In the genomic region with DNA sequence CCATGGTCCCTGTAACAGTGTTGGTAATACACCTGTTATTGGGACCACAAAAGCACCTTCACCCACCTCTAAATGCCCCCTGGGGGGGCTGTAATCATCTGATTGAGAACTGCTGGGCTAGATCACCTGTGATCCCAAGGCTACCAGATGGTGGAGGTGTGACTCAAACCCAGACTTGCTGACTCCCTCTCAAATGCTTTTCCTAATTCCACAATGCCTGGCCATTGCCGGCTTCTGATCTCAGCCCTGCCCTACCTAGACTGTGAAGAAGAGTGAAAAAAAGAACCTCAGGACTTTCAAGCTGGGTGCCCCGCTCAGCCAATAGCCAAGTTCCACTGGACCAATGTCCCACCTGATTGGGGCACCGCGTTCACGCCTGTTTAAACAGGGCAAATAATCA, we compare ENCODE assay signal across 16 cellular contexts. TPM values are rescaled to one million over a fixed set of nuclear protein-coding genes. Genes with fewer than 3 reads are reported as not detected.
DNase-seq lines count a peak whose midpoint lies in the region; TF ChIP-seq lines count a peak whose summit lies in the region.
"Had no signal": no experiment of that assay in that cellular context is flagged by ENCODE, and none has a peak within 500 bp of the region (broad histone marks: within the 10 kb centered on the region; RNA-seq: fewer than 3 reads in every experiment).

No MANE protein-coding gene starts in this region.

- H3K27me3 Mint-ChIP-seq in activated T-cell treated with anti-CD3 and anti-CD28 coated beads, Interleukin-2, amount 50 U/mL, for 24 hours = no peaks in the 10 kb centered on the region
- peaks cover 9% of the 10 kb centered on the region for H3K27me3 Mint-ChIP-seq in endothelial cell (ENCODE audit: unreplicated experiment)
- no peaks in the 10 kb centered on the region for H3K27me3 Mint-ChIP-seq in activated T-helper 2 cell treated with anti-CD3 and anti-CD28 coated beads, Interferon-gamma antibody, Interleukin-2, Interleukin-4, amounts not matched to agents 10 μg/mL and 5 μg/mL and 100 μg/mL, durations not matched to agents 14 hours and 24 hours and 36 hours (ENCODE audit: low read depth)
- H3K27me3 Mint-ChIP-seq: CD4-positive, alpha-beta memory T cell had no signal

- peak; percentile 0 for DNase-seq in activated T-cell treated with anti-CD3 and anti-CD28 coated beads, Interleukin-2, amount 50 U/mL, for 24 hours
- no peak for DNase-seq in activated T-cell treated with anti-CD3 and anti-CD28 coated beads, Interleukin-2, amount 50 U/mL, for 48 hours
- DNase-seq in NCI-H69 (lab: John Stamatoyannopoulos, UW) (peak; percentile 30), endothelial cell (ENCODE audit: low spot score) (no peak), posterior vena cava (ENCODE audit: low spot score) (peak; percentile 16), CD1c-positive myeloid dendritic cell (ENCODE audit: extremely low spot score) (no peak)
- DNase-seq in activated T-helper 2 cell treated with anti-CD3 and anti-CD28 coated beads, Interferon-gamma antibody, Interleukin-2, Interleukin-4, amounts not matched to agents 10 μg/mL and 5 μg/mL and 100 μg/mL, durations not matched to agents 14 hours and 24 hours and 36 hours (ENCODE audit: low spot score) = no peak
- DNase-seq: ACHN; CD4-positive, alpha-beta memory T cell; DMS79; HCEC 1CT; HFFc6 had no signal

- H3K4me1 Mint-ChIP-seq in activated T-cell treated with anti-CD3 and anti-CD28 coated beads, Interleukin-2, amount 50 U/mL, for 24 hours (ENCODE audit: low read depth) = no peaks in the 10 kb centered on the region
- peaks cover 3% of the 10 kb centered on the region for H3K4me1 Mint-ChIP-seq in endothelial cell (ENCODE audit: unreplicated experiment)
- no peaks in the 10 kb centered on the region for H3K4me1 Mint-ChIP-seq in activated T-helper 2 cell treated with anti-CD3 and anti-CD28 coated beads, Interferon-gamma antibody, Interleukin-2, Interleukin-4, amounts not matched to agents 10 μg/mL and 5 μg/mL and 100 μg/mL, durations not matched to agents 14 hours and 24 hours and 36 hours (ENCODE audit: low read depth)
- H3K4me1 Mint-ChIP-seq: CD4-positive, alpha-beta memory T cell had no signal

- no peak overlapping the region for H3K27ac Mint-ChIP-seq in activated T-cell treated with anti-CD3 and anti-CD28 coated beads, Interleukin-2, amount 50 U/mL, for 24 hours
- no peak overlapping the region for H3K27ac Mint-ChIP-seq in endothelial cell (ENCODE audit: unreplicated experiment)
- H3K27ac Mint-ChIP-seq in activated T-helper 2 cell treated with anti-CD3 and anti-CD28 coated beads, Interferon-gamma antibody, Interleukin-2, Interleukin-4, amounts not matched to agents 10 μg/mL and 5 μg/mL and 100 μg/mL, durations not matched to agents 14 hours and 24 hours and 36 hours = no peak overlapping the region
- H3K27ac Mint-ChIP-seq: HFFc6 had no signal

- peaks cover 74% of the 10 kb centered on the region for H3K36me3 Mint-ChIP-seq in activated T-cell treated with anti-CD3 and anti-CD28 coated beads, Interleukin-2, amount 50 U/mL, for 24 hours (ENCODE audit: low read depth)
- peaks cover 73% of the 10 kb centered on the region for H3K36me3 Mint-ChIP-seq in endothelial cell (ENCODE audit: low read depth, unreplicated experiment)
- peaks cover 27% of the 10 kb centered on the region for H3K36me3 Mint-ChIP-seq in activated T-helper 2 cell treated with anti-CD3 and anti-CD28 coated beads, Interferon-gamma antibody, Interleukin-2, Interleukin-4, amounts not matched to agents 10 μg/mL and 5 μg/mL and 100 μg/mL, durations not matched to agents 14 hours and 24 hours and 36 hours (ENCODE audit: low read depth)

- no peaks in the 10 kb centered on the region for H3K9me3 Mint-ChIP-seq in activated T-cell treated with anti-CD3 and anti-CD28 coated beads, Interleukin-2, amount 50 U/mL, for 24 hours
- H3K9me3 Mint-ChIP-seq in endothelial cell (ENCODE audit: unreplicated experiment) = no peaks in the 10 kb centered on the region
- no peaks in the 10 kb centered on the region for H3K9me3 Mint-ChIP-seq in activated T-helper 2 cell treated with anti-CD3 and anti-CD28 coated beads, Interferon-gamma antibody, Interleukin-2, Interleukin-4, amounts not matched to agents 10 μg/mL and 5 μg/mL and 100 μg/mL, durations not matched to agents 14 hours and 24 hours and 36 hours
- H3K9me3 Mint-ChIP-seq: CD4-positive, alpha-beta memory T cell; HFFc6 had no signal

- H3K4me3 Mint-ChIP-seq in activated T-cell treated with anti-CD3 and anti-CD28 coated beads, Interleukin-2, amount 50 U/mL, for 24 hours = no peak overlapping the region
- H3K4me3 Mint-ChIP-seq in endothelial cell (ENCODE audit: unreplicated experiment) = peak overlapping the region; percentile 21
- no peak overlapping the region for H3K4me3 Mint-ChIP-seq in activated T-helper 2 cell treated with anti-CD3 and anti-CD28 coated beads, Interferon-gamma antibody, Interleukin-2, Interleukin-4, amounts not matched to agents 10 μg/mL and 5 μg/mL and 100 μg/mL, durations not matched to agents 14 hours and 24 hours and 36 hours (ENCODE audit: low read depth)
- H3K4me3 Mint-ChIP-seq: CD4-positive, alpha-beta memory T cell; HFFc6 had no signal

- intact Hi-C loops in posterior vena cava (cut with DNase I) = no loop called here
- intact Hi-C loops in activated T-helper 2 cell treated with anti-CD3 and anti-CD28 coated beads, Interferon-gamma antibody, Interleukin-2, Interleukin-4, amounts not matched to agents 10 μg/mL and 5 μg/mL and 100 μg/mL, durations not matched to agents 14 hours and 24 hours and 36 hours (cut with micrococcal nuclease) = no loop called here

- TF ChIP-seq CTCF in endothelial cell (IDR thresholded peaks at IDR 0.05; ENCODE audit: unreplicated experiment) = no peak

RNA-seq across cellular contexts. Expression of gene TMEM9, which starts 9.6 kb away (rescaled TPM):
- total RNA-seq in endothelial cell (ENCODE audit: unreplicated experiment) (78.7 TPM), posterior vena cava (10 to 100 TPM; 35.5 to 54.9 TPM)
- 14.9 and 16.9 TPM in 2 replicates for total RNA-seq in activated T-helper 2 cell treated with anti-CD3 and anti-CD28 coated beads, Interferon-gamma antibody, Interleukin-2, Interleukin-4, amounts not matched to agents 10 μg/mL and 5 μg/mL and 100 μg/mL, durations not matched to agents 14 hours and 24 hours and 36 hours

RNA-seq across cellular contexts. Expression of gene ASCL5, which starts 17.7 kb away (rescaled TPM):
- not detected for total RNA-seq in endothelial cell (ENCODE audit: unreplicated experiment)
- not detected for total RNA-seq in posterior vena cava
- not detected in 2 replicates for total RNA-seq in activated T-helper 2 cell treated with anti-CD3 and anti-CD28 coated beads, Interferon-gamma antibody, Interleukin-2, Interleukin-4, amounts not matched to agents 10 μg/mL and 5 μg/mL and 100 μg/mL, durations not matched to agents 14 hours and 24 hours and 36 hours
- total RNA-seq: A172, GM12878, H4, HFFc6 had no signal

RNA-seq across cellular contexts. Expression of gene CACNA1S, which starts 32.5 kb away (rescaled TPM):
- total RNA-seq in endothelial cell (ENCODE audit: unreplicated experiment) (0.08 TPM), posterior vena cava (under 1 TPM; 0.05 to 0.14 TPM)
- total RNA-seq in activated T-helper 2 cell treated with anti-CD3 and anti-CD28 coated beads, Interferon-gamma antibody, Interleukin-2, Interleukin-4, amounts not matched to agents 10 μg/mL and 5 μg/mL and 100 μg/mL, durations not matched to agents 14 hours and 24 hours and 36 hours = not detected in 2 replicates
- total RNA-seq: A172; CD4-positive, alpha-beta memory T cell; G401; H4; HFFc6 had no signal

RNA-seq across cellular contexts. Expression of gene IGFN1, which starts 45.9 kb away (rescaled TPM):
- total RNA-seq in endothelial cell (ENCODE audit: unreplicated experiment) (not detected), posterior vena cava (1 to 10 TPM in 1 of 2 donors, under 1 TPM in 1; 0.90 to 3.4 TPM)
- total RNA-seq in activated T-helper 2 cell treated with anti-CD3 and anti-CD28 coated beads, Interferon-gamma antibody, Interleukin-2, Interleukin-4, amounts not matched to agents 10 μg/mL and 5 μg/mL and 100 μg/mL, durations not matched to agents 14 hours and 24 hours and 36 hours = not detected in 2 replicates
- total RNA-seq: CD4-positive, alpha-beta memory T cell; GM12878; HFFc6 had no signal

Comparison
In these comparisons a context has a peak if more than half of its experiments do, and no peak if none do; other contexts are left out.
1. DNase-seq: peak in activated T-cell treated with anti-CD3 and anti-CD28 coated beads, Interleukin-2, amount 50 U/mL, for 24 hours (single experiment), NCI-H69 (single experiment) and posterior vena cava (single experiment); none in activated T-cell treated with anti-CD3 and anti-CD28 coated beads, Interleukin-2, amount 50 U/mL, for 48 hours (0 of 2), endothelial cell (single experiment), CD1c-positive myeloid dendritic cell (single experiment) and activated T-helper 2 cell treated with anti-CD3 and anti-CD28 coated beads, Interferon-gamma antibody, Interleukin-2, Interleukin-4, amounts not matched to agents 10 μg/mL and 5 μg/mL and 100 μg/mL, durations not matched to agents 14 hours and 24 hours and 36 hours (single experiment).